In genomic region chr2:239310401-239311061, GRCh38 we compare ENCODE assay signal across 13 cellular contexts.
DNase-seq lines count a peak whose midpoint lies in the region; ATAC-seq and TF ChIP-seq lines count a peak whose summit lies in the region.
"Had no signal": no experiment of that assay in that cellular context is flagged by ENCODE, and none has a peak within 500 bp of the region (broad histone marks: within the 10 kb centered on the region; RNA-seq: fewer than 3 reads in every experiment).

No MANE protein-coding gene starts in this region.

- H3K4me3 ChIP-seq in esophagus muscularis mucosa = peak overlapping the region in 1 of 4 donors; percentile 51
- no peak overlapping the region for H3K4me3 ChIP-seq in tibial artery
- H3K4me3 ChIP-seq: lower lobe of right lung had no signal

- no peaks in the 10 kb centered on the region for H3K27me3 ChIP-seq in esophagus muscularis mucosa
- H3K27me3 ChIP-seq in tibial artery = no peaks in the 10 kb centered on the region

- no peaks in the 10 kb centered on the region for H3K27me3 Mint-ChIP-seq in neural crest cell (ENCODE audit: low read depth)

- H3K4me3 Mint-ChIP-seq in neural crest cell = no peak overlapping the region

- DNase-seq in activated CD8-positive, alpha-beta memory T cell treated with anti-CD3 and anti-CD28 coated beads for 24 hours = peak; percentile 51
- DNase-seq in activated CD8-positive, alpha-beta memory T cell treated with anti-CD3 and anti-CD28 coated beads, Interleukin-2, amount 50 U/mL, for 4 hours = no peak
- DNase-seq in esophagus muscularis mucosa (ENCODE audit: extremely low spot score) (no peak), neural crest cell (ENCODE audit: low read depth, low spot score) (no peak), tibial artery (peak; percentile 21 to 66)
- no peak for DNase-seq in stimulated activated CD4-positive, alpha-beta T cell treated with anti-CD3 and anti-CD28 coated beads, Interleukin-15, amount 100 ng/mL, for 24 hours
- DNase-seq: Caco-2, MM.1S, NCI-H446 treated with DMSO at 0.1 percent for 48 hours, T-helper 9 cell had no signal

- H3K36me3 ChIP-seq in esophagus muscularis mucosa = no peaks in the 10 kb centered on the region
- no peaks in the 10 kb centered on the region for H3K36me3 ChIP-seq in tibial artery
- H3K36me3 ChIP-seq: lower lobe of right lung had no signal

- TF ChIP-seq EP300 in esophagus muscularis mucosa (IDR thresholded peaks at IDR 0.05) = no peak

- peaks cover 74 to 90% (median 86%) of the 10 kb centered on the region in 4 donors for H3K4me1 ChIP-seq in esophagus muscularis mucosa
- H3K4me1 ChIP-seq in tibial artery = peaks cover 0 to 40% (median 28%) of the 10 kb centered on the region in 4 donors
- H3K4me1 ChIP-seq: Caco-2 had no signal

- H3K9me3 Mint-ChIP-seq in neural crest cell = peaks cover 7% of the 10 kb centered on the region

- no peak for TF ChIP-seq POLR2A in esophagus muscularis mucosa (IDR thresholded peaks at IDR 0.05; ENCODE audit: low read depth)

- H3K9me3 ChIP-seq in esophagus muscularis mucosa = no peaks in the 10 kb centered on the region
- no peaks in the 10 kb centered on the region for H3K9me3 ChIP-seq in tibial artery
- H3K9me3 ChIP-seq: Caco-2, lower lobe of right lung had no signal

- intact Hi-C loops in esophagus muscularis mucosa (cut with DNase I) = no loop called here
- intact Hi-C loops in tibial artery (cut with DNase I; ENCODE audit: low total_unique reads) = loop anchor here (10.0 kb wide), 1 partner anchor 84 kb away; no protein-coding TSS in a partner anchor

- ATAC-seq in HG02981 (IDR thresholded peaks at IDR 0.05; ENCODE audit: unreplicated experiment) (no peak), HG03469 (IDR thresholded peaks at IDR 0.05; ENCODE audit: unreplicated experiment) (no peak)

- H3K27ac ChIP-seq in esophagus muscularis mucosa (replicated peaks in 1 of 4) (peak overlapping the region; percentile 82 to 92 (median 90)), tibial artery (peak overlapping the region; percentile 24 to 41)

- H3K4me1 Mint-ChIP-seq in neural crest cell = peaks cover 64% of the 10 kb centered on the region

- peak overlapping the region; percentile 90 for H3K27ac Mint-ChIP-seq in neural crest cell (ENCODE audit: unreplicated experiment)

- 88% methylated on average over 13 of the region's 14 CpGs for WGBS in esophagus muscularis mucosa

- H3K36me3 Mint-ChIP-seq in neural crest cell (ENCODE audit: low read depth) = peaks cover 16% of the 10 kb centered on the region

- TF ChIP-seq CTCF in esophagus muscularis mucosa (IDR thresholded peaks at IDR 0.05) (no peak), neural crest cell (conservative IDR thresholded peaks at IDR 0.05) (no peak), tibial artery (IDR thresholded peaks at IDR 0.05) (no peak)

Comparison
In these comparisons a context has a peak if more than half of its experiments do, and no peak if none do; other contexts are left out.
1. DNase-seq: peak in activated CD8-positive, alpha-beta memory T cell treated with anti-CD3 and anti-CD28 coated beads for 24 hours (single experiment) and tibial artery (2 of 2); none in activated CD8-positive, alpha-beta memory T cell treated with anti-CD3 and anti-CD28 coated beads, Interleukin-2, amount 50 U/mL, for 4 hours (single experiment), esophagus muscularis mucosa (single experiment), neural crest cell (single experiment) and stimulated activated CD4-positive, alpha-beta T cell treated with anti-CD3 and anti-CD28 coated beads, Interleukin-15, amount 100 ng/mL, for 24 hours (single experiment).